In genomic region chr3:107308716-107309115, GRCh38 we compare ENCODE assay signal across 19 cellular contexts.
DNase-seq lines count a peak whose midpoint lies in the region; ATAC-seq, FAIRE-seq and TF ChIP-seq lines count a peak whose summit lies in the region.
"Had no signal": no experiment of that assay in that cellular context is flagged by ENCODE, and none has a peak within 500 bp of the region (broad histone marks: within the 10 kb centered on the region; RNA-seq: fewer than 3 reads in every experiment).

No MANE protein-coding gene starts in this region.

- TF ChIP-seq RAD21 in H1 (IDR thresholded peaks at IDR 0.05 in 1 of 2, conservative IDR thresholded peaks at IDR 0.05 in 1 of 2; ENCODE audit: low read depth in 2 of 2, low read length in 2 of 2): no peak

- peak overlapping the region; percentile 19; the same call in 1 of the 2 replicates for H3K27ac ChIP-seq in HUES6 (ENCODE audit: low read depth, low read length)
- H3K27ac ChIP-seq in H1 (ENCODE audit: low read depth, low read length): no peak overlapping the region
- H3K27ac ChIP-seq: BLaER1, GM23248 had no signal

- H4K8ac ChIP-seq in H1 (ENCODE audit: extremely low read depth, insufficient read depth, low read length): no peak overlapping the region

- H3K36me3 ChIP-seq in HUES6 (ENCODE audit: control insufficient read depth, insufficient read depth, low read length) (no peaks in the 10 kb centered on the region), H1 (ENCODE audit: control insufficient read depth in 2 of 4, insufficient read depth in 4 of 4, low read length in 3 of 4) (no peaks in the 10 kb centered on the region)
- H3K36me3 ChIP-seq: BLaER1 had no signal

- peak; percentile 88 for FAIRE-seq in H1 (lab: Jason Lieb, UNC)
- FAIRE-seq: GM19239 had no signal

- no peak overlapping the region for H3K56ac ChIP-seq in H1 (replicated peaks; ENCODE audit: insufficient read length, low read depth, low read length)

- H3K27me3 ChIP-seq in HUES6 (ENCODE audit: control insufficient read depth, insufficient read depth, low read length) (no peaks in the 10 kb centered on the region), H1 (replicated peaks in 1 of 4; ENCODE audit: control insufficient read depth in 3 of 4, extremely low read depth in 1 of 4, insufficient read depth in 3 of 4, low read length in 3 of 4) (no peaks in the 10 kb centered on the region)
- H3K27me3 ChIP-seq: BLaER1 had no signal

- POLR2A ChIA-PET in H1 (lab: Charles Lee; ENCODE audit: partially characterized antibody): no interaction called here

- no peak overlapping the region for H2BK5ac ChIP-seq in H1 (ENCODE audit: low read depth, low read length)

- in situ Hi-C loops in GM13977 (cut with MboI; ENCODE audit: low pct_unique_long_range_greater_than_20kb, low sequenced_read_pairs, unreplicated experiment): no loop called here

- TF ChIP-seq EP300 in H1 (IDR thresholded peaks at IDR 0.05; ENCODE audit: borderline replicate concordance in 1 of 2, low read depth in 2 of 2, low read length in 2 of 2): no peak

- CTCF ChIA-PET in H1 (lab: Charles Lee; ENCODE audit: partially characterized antibody): interaction anchor here (0.8 to 1.7 kb wide), 5 partner anchors 12 to 121 kb away, joined by 3 to 5 read pairs (median 4); no protein-coding TSS in a partner anchor

- no peak overlapping the region for H2AK5ac ChIP-seq in H1 (ENCODE audit: low read depth, low read length)

- H4K20me1 ChIP-seq in H1 (replicated peaks in 1 of 2; ENCODE audit: control insufficient read depth in 1 of 2, insufficient read depth in 2 of 2, low read length in 2 of 2): no peaks in the 10 kb centered on the region
- H4K20me1 ChIP-seq: BLaER1 had no signal

- H3K79me1 ChIP-seq in H1 (ENCODE audit: low read depth, low read length): no peaks in the 10 kb centered on the region

- TF ChIP-seq CTCF in H1 (IDR thresholded peaks at IDR 0.05; ENCODE audit: control extremely low read depth in 1 of 3, insufficient read depth in 1 of 3, low read depth in 1 of 3, low read length in 3 of 3): no peak
- no peak for TF ChIP-seq CTCF in GM13977 (IDR thresholded peaks at IDR 0.05; ENCODE audit: extremely low read depth, insufficient read depth, missing control alignments)

- H3K79me2 ChIP-seq in H1 (ENCODE audit: control insufficient read depth in 1 of 2, insufficient read depth in 2 of 2, low read length in 2 of 2): no peaks in the 10 kb centered on the region

- no peak overlapping the region for H3K23ac ChIP-seq in H1 (ENCODE audit: insufficient read length)

- H2BK15ac ChIP-seq in H1 (ENCODE audit: low read length): no peak overlapping the region

- H3K23me2 ChIP-seq in H1 (ENCODE audit: low read depth, low read length): no peaks in the 10 kb centered on the region

- DNase-seq in ELF-1 (ENCODE audit: low read depth, low spot score): peak; percentile 73
- DNase-seq in H1 (ENCODE audit: low read depth in 1 of 2, low spot score in 2 of 2): no peak
- DNase-seq in iPS-NIHi7 (ENCODE audit: extremely low spot score): peak; percentile 31
- no peak for DNase-seq in GM13977 (ENCODE audit: low spot score)
- DNase-seq in cerebellar nuclear complex (lab: John Stamatoyannopoulos, UW): no peak
- DNase-seq: 8988T; CD4-positive, alpha-beta memory T cell; DMS153; DMS79; GF-D8; GM23248; H7; HFFc6 had no signal

- H3K18ac ChIP-seq in H1 (ENCODE audit: extremely low read depth, low read length): no peak overlapping the region

- H3K4me1 ChIP-seq in HUES6 (ENCODE audit: control insufficient read depth, insufficient read depth, low read length) (peaks cover 15% of the 10 kb centered on the region), H1 (replicated peaks in 1 of 4; ENCODE audit: control insufficient read depth in 3 of 4, insufficient read depth in 4 of 4, low read length in 3 of 4) (peaks cover 0 to 2% (median 0%) of the 10 kb centered on the region in 4 experiments; a peak in 2 of 7 replicates)

- H2BK120ac ChIP-seq in H1 (replicated peaks; ENCODE audit: low read depth, low read length): no peak overlapping the region

- H3K9me3 ChIP-seq in HUES6 (ENCODE audit: control insufficient read depth, insufficient read depth, low read depth, low read length): no peaks in the 10 kb centered on the region
- H3K9me3 ChIP-seq in H1 (ENCODE audit: insufficient read depth in 2 of 2, low read depth in 1 of 2, low read length in 1 of 2): no peaks in the 10 kb centered on the region
- H3K9me3 ChIP-seq: BLaER1 had no signal

- H3K4me3 ChIP-seq in HUES6 (ENCODE audit: low read depth, low read length) (0 out of 2 replicates have a peak overlapping the region, but pooled peaks have one; percentile 21), H1 (ENCODE audit: extremely low read depth in 1 of 4, insufficient read depth in 2 of 4, low read depth in 3 of 4, low read length in 4 of 4) (no peak overlapping the region)
- H3K4me3 ChIP-seq: BLaER1, GM23248 had no signal

- no peak overlapping the region for H4K91ac ChIP-seq in H1 (replicated peaks; ENCODE audit: insufficient read length, low read length)

- no peak overlapping the region for H2BK20ac ChIP-seq in H1 (ENCODE audit: low read length)

- TF ChIP-seq POLR2A in H1 (IDR thresholded peaks at IDR 0.05; ENCODE audit: control extremely low read depth in 1 of 2, low read depth in 2 of 2, low read length in 2 of 2): no peak

- 77% methylated on average over 2 of the region's 2 CpGs; no CpG with 5 or more reads in 1 of the 2 experiments for WGBS in H1 (ENCODE audit: extremely low coverage in 1 of 2, insufficient coverage in 1 of 2, insufficient read length in 1 of 2, insufficient replicate concordance in 2 of 2, low coverage in 1 of 2, low lambda C conversion rate in 2 of 2, missing lambda C conversion rate in 1 of 2), 2 experiments

- no peak overlapping the region for H4K5ac ChIP-seq in H1 (ENCODE audit: insufficient read length, low read depth, low read length)

- ATAC-seq in GM18867 (IDR thresholded peaks at IDR 0.05; ENCODE audit: unreplicated experiment) (no peak), GM21825 (IDR thresholded peaks at IDR 0.05; ENCODE audit: unreplicated experiment) (no peak)
- ATAC-seq: HCT116 had no signal

- no peak overlapping the region for H2AFZ ChIP-seq in H1 (ENCODE audit: low read length)
- H2AFZ ChIP-seq: GM23248 had no signal

- no peak overlapping the region for H3K9ac ChIP-seq in HUES6 (ENCODE audit: low read length)
- no peak overlapping the region for H3K9ac ChIP-seq in H1 (replicated peaks in 1 of 4; ENCODE audit: extremely low read depth in 1 of 4, low read depth in 3 of 4, low read length in 3 of 4)
- H3K9ac ChIP-seq: BLaER1, GM23248 had no signal

- H3K14ac ChIP-seq in H1 (ENCODE audit: insufficient read length): no peak overlapping the region

- no peak overlapping the region for H2BK12ac ChIP-seq in H1 (ENCODE audit: low read depth, low read length)

- no peak overlapping the region for H3K4ac ChIP-seq in H1 (replicated peaks; ENCODE audit: insufficient read length, low read depth, low read length)

- no peak overlapping the region for H3K4me2 ChIP-seq in H1 (ENCODE audit: insufficient read depth in 1 of 2, low read depth in 2 of 2, low read length in 2 of 2)

TF ChIP-seq in H1, 55 proteins besides CTCF, POLR2A, EP300 and RAD21:
- TF ChIP-seq SAP30 (IDR thresholded peaks at IDR 0.05; ENCODE audit: insufficient read depth, insufficient replicate concordance, low read length) (no peak), NANOG (IDR thresholded peaks at IDR 0.05; ENCODE audit: insufficient read depth, low read depth, low read length, poor library complexity, severe bottlenecking) (peak; percentile 92)

Comparison
In these comparisons a context has a peak if more than half of its experiments do, and no peak if none do; other contexts are left out.
1. DNase-seq: peak in ELF-1 (single experiment) and iPS-NIHi7 (single experiment); none in H1 (0 of 2), GM13977 (single experiment) and cerebellar nuclear complex (0 of 2).